27 cellular contexts compared by ENCODE assay signal in genomic region chr1:42750041-42750440, GRCh38. TPM values are rescaled to one million over a fixed set of nuclear protein-coding genes. Genes with fewer than 3 reads are reported as not detected.
"Had no signal": no experiment of that assay in that cellular context is flagged by ENCODE, and none has a peak within 500 bp of the region (broad histone marks: within the 10 kb centered on the region; RNA-seq: fewer than 3 reads in every experiment).

No MANE protein-coding gene starts in this region.

- H3K9me3 ChIP-seq: colonic mucosa, esophagus squamous epithelium, heart right ventricle, lower lobe of right lung, prostate gland, right atrium auricular region, thoracic aorta, tibial nerve, vagina had no signal

- H3K27me3 Mint-ChIP-seq: stimulated activated memory B cell treated with anti-CD40 and anti-IgM and Interleukin-4, amounts not matched to agents 10 μg/mL and 1 μg/mL and 100 μg/mL, for 72 hours had no signal

- H3K36me3 ChIP-seq: colonic mucosa, prostate gland had no signal

- H3K4me3 Mint-ChIP-seq: natural killer cell; neural crest cell; stimulated activated memory B cell treated with anti-CD40 and anti-IgM and Interleukin-4, amounts not matched to agents 10 μg/mL and 1 μg/mL and 100 μg/mL, for 72 hours had no signal

- H3K27ac ChIP-seq: colonic mucosa, esophagus squamous epithelium, lower lobe of right lung, prostate gland, right atrium auricular region, thoracic aorta, vagina had no signal

- H3K4me1 ChIP-seq: colonic mucosa, lower lobe of right lung, prostate gland, right atrium auricular region, vagina had no signal

- H3K9me3 Mint-ChIP-seq: natural killer cell had no signal

- H3K4me3 ChIP-seq: colonic mucosa, esophagus squamous epithelium, heart right ventricle, lower lobe of right lung, prostate gland, right atrium auricular region, thoracic aorta, tibial nerve, vagina had no signal

- H3K27me3 ChIP-seq: colonic mucosa, esophagus squamous epithelium, heart right ventricle, right atrium auricular region, tibial nerve, vagina had no signal

- H3K4me1 Mint-ChIP-seq: neural crest cell; stimulated activated memory B cell treated with anti-CD40 and anti-IgM and Interleukin-4, amounts not matched to agents 10 μg/mL and 1 μg/mL and 100 μg/mL, for 72 hours had no signal

- H3K27ac Mint-ChIP-seq: natural killer cell; stimulated activated memory B cell treated with anti-CD40 and anti-IgM and Interleukin-4, amounts not matched to agents 10 μg/mL and 1 μg/mL and 100 μg/mL, for 72 hours had no signal

- DNase-seq: colonic mucosa; dermis blood vessel endothelial cell; effector memory CD4-positive, alpha-beta T cell; erythroblast; esophagus squamous epithelium; foreskin melanocyte; glutamatergic neuron; heart right ventricle; hippocampal formation; left cardiac atrium; left ventricle myocardium superior; lower lobe of right lung; natural killer cell; nucleus accumbens; stimulated activated CD4-positive, alpha-beta T cell treated with anti-CD3 and anti-CD28 coated beads, Interleukin-4, amount 100 ng/mL, for 4 hours; stimulated activated naive CD8-positive, alpha-beta T cell treated with anti-CD3 and anti-CD28 coated beads, Interleukin-15, Interleukin-2, amounts not matched to agents 100 U/mL and 50 U/mL, for 24 hours had no signal

- ATAC-seq: heart right ventricle; left cardiac atrium; left ventricle myocardium superior; lower lobe of right lung; natural killer cell; sciatic nerve; stimulated activated memory B cell treated with anti-CD40 and anti-IgM and Interleukin-4, amounts not matched to agents 10 μg/mL and 1 μg/mL and 100 μg/mL, for 72 hours; stimulated activated naive CD8-positive, alpha-beta T cell treated with anti-CD3 and anti-CD28 coated beads, Interleukin-15, Interleukin-2, amounts not matched to agents 100 U/mL and 50 U/mL, for 24 hours had no signal

RNA-seq across cellular contexts. Expression of gene CLDN19, which starts 10.0 kb away (rescaled TPM):
- total RNA-seq: chondrocyte, colonic mucosa, dermis blood vessel endothelial cell, heart right ventricle, left cardiac atrium, left ventricle myocardium superior, lower lobe of right lung, natural killer cell, osteocyte, ureter, vagina had no signal

RNA-seq across cellular contexts. Expression of gene TMEM269, which starts 34.8 kb away (rescaled TPM):
- total RNA-seq: dermis blood vessel endothelial cell, esophagus squamous epithelium, left ventricle myocardium superior, lower lobe of right lung, right atrium auricular region, vagina had no signal
